ENCODE assay signal across 18 cellular contexts in genomic region chr5:143946821-143947220, GRCh38.
DNase-seq lines count a peak whose midpoint lies in the region; TF ChIP-seq lines count a peak whose summit lies in the region.
"Had no signal": no experiment of that assay in that cellular context is flagged by ENCODE, and none has a peak within 500 bp of the region (broad histone marks: within the 10 kb centered on the region; RNA-seq: fewer than 3 reads in every experiment).

No MANE protein-coding gene starts in this region.

- H3K4me3 Mint-ChIP-seq in HFFc6, result no peak overlapping the region
- H3K4me3 Mint-ChIP-seq: CD14-positive monocyte; CD4-positive, alpha-beta memory T cell; GM23338 had no signal

- H3K4me1 Mint-ChIP-seq in HFFc6 (ENCODE audit: low read depth), result peaks cover 28% of the 10 kb centered on the region
- H3K4me1 Mint-ChIP-seq: CD14-positive monocyte; CD4-positive, alpha-beta memory T cell; GM23338 had no signal

- intact Hi-C loops in sigmoid colon (cut with DNase I), result no loop called here

- TF ChIP-seq EP300 in sigmoid colon (IDR thresholded peaks at IDR 0.05), result no peak

- peaks cover 53% of the 10 kb centered on the region for H3K36me3 Mint-ChIP-seq in HFFc6 (ENCODE audit: low read depth)
- H3K36me3 Mint-ChIP-seq: CD14-positive monocyte; CD4-positive, alpha-beta memory T cell had no signal

- 85 to 91% methylated on average over 1 of the region's 1 CpG for WGBS in sigmoid colon, 2 donors

- DNase-seq in AG10803 (ENCODE audit: low read depth), result peak; percentile 72
- peak; percentile 9 for DNase-seq in HFFc6
- DNase-seq in choroid plexus epithelial cell (ENCODE audit: low read depth), result peak; percentile 40
- DNase-seq in fibroblast of the aortic adventitia (ENCODE audit: low read depth), result peak; percentile 33
- no peak for DNase-seq in sigmoid colon
- no peak for DNase-seq in SIG-M5 (lab: John Stamatoyannopoulos, UW)
- no peak for DNase-seq in dermis blood vessel endothelial cell
- no peak for DNase-seq in SK-N-DZ (ENCODE audit: low spot score)
- DNase-seq: CD4-positive, alpha-beta memory T cell; DMS153; DMS79 treated with DMSO at 0.1 percent for 48 hours; HCEC 1CT had no signal

- no peak overlapping the region for H3K27ac ChIP-seq in sigmoid colon
- H3K27ac ChIP-seq: 22Rv1, A549, BLaER1, HL-60 had no signal

- no peaks in the 10 kb centered on the region for H3K4me1 ChIP-seq in sigmoid colon
- H3K4me1 ChIP-seq: A549, BLaER1 had no signal

- H3K27me3 Mint-ChIP-seq in HFFc6 (ENCODE audit: insufficient read depth), result no peaks in the 10 kb centered on the region

- H3K4me3 ChIP-seq in AG10803 (ENCODE audit: low read length), result no peak overlapping the region
- no peak overlapping the region for H3K4me3 ChIP-seq in choroid plexus epithelial cell (ENCODE audit: low read depth, low read length)
- H3K4me3 ChIP-seq in fibroblast of the aortic adventitia (ENCODE audit: low read depth, low read length), result no peak overlapping the region
- no peak overlapping the region for H3K4me3 ChIP-seq in sigmoid colon
- H3K4me3 ChIP-seq: A549, BLaER1, GM23338 had no signal

- no peaks in the 10 kb centered on the region for H3K27me3 ChIP-seq in sigmoid colon
- H3K27me3 ChIP-seq: BLaER1 had no signal

- H3K27ac Mint-ChIP-seq in HFFc6, result no peak overlapping the region
- H3K27ac Mint-ChIP-seq: CD14-positive monocyte; CD4-positive, alpha-beta memory T cell; GM23338 had no signal

- H3K36me3 ChIP-seq in sigmoid colon, result no peaks in the 10 kb centered on the region
- H3K36me3 ChIP-seq: BLaER1 had no signal

- H3K9me3 ChIP-seq in sigmoid colon, result peaks cover 0 to 8% (median 3%) of the 10 kb centered on the region in 4 donors

- TF ChIP-seq CTCF in AG10803 (conservative IDR thresholded peaks at IDR 0.05; ENCODE audit: low read length) (no peak), HFFc6 (IDR thresholded peaks at IDR 0.05) (no peak), choroid plexus epithelial cell (conservative IDR thresholded peaks at IDR 0.05; ENCODE audit: low read depth, low read length) (no peak), fibroblast of the aortic adventitia (IDR thresholded peaks at IDR 0.05; ENCODE audit: insufficient read depth, low read length) (no peak), sigmoid colon (IDR thresholded peaks at IDR 0.05) (no peak)

- no peak for TF ChIP-seq POLR2A in sigmoid colon (IDR thresholded peaks at IDR 0.05)

- H3K9me3 Mint-ChIP-seq in HFFc6, result peaks cover 12% of the 10 kb centered on the region

Comparison
In these comparisons a context has a peak if more than half of its experiments do, and no peak if none do; other contexts are left out.
1. DNase-seq: peak in AG10803 (single experiment), HFFc6 (single experiment), choroid plexus epithelial cell (single experiment) and fibroblast of the aortic adventitia (single experiment); none in sigmoid colon (single experiment), SIG-M5 (single experiment), dermis blood vessel endothelial cell (single experiment) and SK-N-DZ (single experiment).